In genomic region chr18:46322941-46323340, GRCh38 we compare ENCODE assay signal across 2 cellular contexts.
TF ChIP-seq lines count a peak whose summit lies in the region.

No MANE protein-coding gene starts in this region.

TF ChIP-seq in H1, 55 proteins besides CTCF, POLR2A, EP300 and RAD21:
- TF ChIP-seq POU5F1 (IDR thresholded peaks at IDR 0.05; ENCODE audit: low read depth, low read length) (no peak), KDM1A (IDR thresholded peaks at IDR 0.05; ENCODE audit: borderline replicate concordance, low read length) (no peak), E2F6 (IDR thresholded peaks at IDR 0.05) (no peak), KDM5A (IDR thresholded peaks at IDR 0.05; ENCODE audit: low read length) (no peak)

TF ChIP-seq in SK-N-SH, 30 proteins besides CTCF, POLR2A, EP300 and RAD21:
- TF ChIP-seq GATA2 (CRISPR knock-in tag; IDR thresholded peaks at IDR 0.05) (no peak), JUND (IDR thresholded peaks at IDR 0.05) (no peak), GABPA (IDR thresholded peaks at IDR 0.05; ENCODE audit: low read depth) (no peak), NFIC (IDR thresholded peaks at IDR 0.05; ENCODE audit: borderline replicate concordance) (no peak), USF2 (IDR thresholded peaks at IDR 0.05; ENCODE audit: borderline replicate concordance, low read depth, low read length) (no peak), FOSL2 (IDR thresholded peaks at IDR 0.05; ENCODE audit: borderline replicate concordance, low read depth) (no peak), SIN3A (IDR thresholded peaks at IDR 0.05; ENCODE audit: borderline replicate concordance, low read depth, low read length) (no peak), FOXM1 (IDR thresholded peaks at IDR 0.05; ENCODE audit: low read depth) (no peak), TEAD4 (IDR thresholded peaks at IDR 0.05; ENCODE audit: borderline replicate concordance, insufficient read depth) (no peak), MXI1 (IDR thresholded peaks at IDR 0.05; ENCODE audit: low read depth, low read length) (no peak), NRF1 (IDR thresholded peaks at IDR 0.05; ENCODE audit: low read depth, low read length) (no peak), MAX (IDR thresholded peaks at IDR 0.05; ENCODE audit: low read depth) (no peak), SMC3 (IDR thresholded peaks at IDR 0.05; ENCODE audit: low read depth, low read length) (no peak), RXRA (IDR thresholded peaks at IDR 0.05; ENCODE audit: borderline replicate concordance, low read depth) (no peak), IRF3 (IDR thresholded peaks at IDR 0.05; ENCODE audit: low read depth, low read length) (no peak), PBX3 (IDR thresholded peaks at IDR 0.05) (no peak), MEF2A (IDR thresholded peaks at IDR 0.05; ENCODE audit: borderline replicate concordance, low read depth) (no peak)
